ENCODE assay signal across 1 cellular context in genomic region chr18:68426731-68427315, GRCh38.
TF ChIP-seq lines count a peak whose summit lies in the region.

No MANE protein-coding gene starts in this region.

TF ChIP-seq in HepG2, 621 proteins besides CTCF, POLR2A, EP300 and RAD21:
- no peak for TF ChIP-seq ATF7-NPFF (CRISPR knock-in tag; IDR thresholded peaks at IDR 0.05; ENCODE audit: low read depth)
- TF ChIP-seq KAT7 (CRISPR knock-in tag; IDR thresholded peaks at IDR 0.05; ENCODE audit: borderline replicate concordance) = no peak
- no peak for TF ChIP-seq TERF1 (CRISPR knock-in tag; IDR thresholded peaks at IDR 0.05)
- TF ChIP-seq GMEB1 (CRISPR knock-in tag; IDR thresholded peaks at IDR 0.05; ENCODE audit: borderline replicate concordance) = no peak
- no peak for TF ChIP-seq FOXK2 (IDR thresholded peaks at IDR 0.05)
- TF ChIP-seq TRIM24 (CRISPR knock-in tag; IDR thresholded peaks at IDR 0.05) = no peak
- no peak for TF ChIP-seq SRSF9 (IDR thresholded peaks at IDR 0.05; ENCODE audit: borderline replicate concordance, insufficient read depth, low read depth, low read length, poor library complexity, severe bottlenecking)
- TF ChIP-seq MTF2 (CRISPR knock-in tag; IDR thresholded peaks at IDR 0.05; ENCODE audit: borderline replicate concordance) = no peak
- no peak for TF ChIP-seq ZNF33A (CRISPR knock-in tag; IDR thresholded peaks at IDR 0.05; ENCODE audit: borderline replicate concordance)
- no peak for TF ChIP-seq TOE1 (CRISPR knock-in tag; IDR thresholded peaks at IDR 0.05)
- TF ChIP-seq ZNF484 (CRISPR knock-in tag; IDR thresholded peaks at IDR 0.05; ENCODE audit: borderline replicate concordance, low read depth) = no peak
- no peak for TF ChIP-seq ZNF879 (CRISPR knock-in tag; IDR thresholded peaks at IDR 0.05)
- no peak for TF ChIP-seq ZNF598 (CRISPR knock-in tag; IDR thresholded peaks at IDR 0.05; ENCODE audit: borderline replicate concordance)
- TF ChIP-seq KLF9 (CRISPR knock-in tag; IDR thresholded peaks at IDR 0.05; ENCODE audit: low read depth) = no peak
- TF ChIP-seq PLSCR1 (CRISPR knock-in tag; IDR thresholded peaks at IDR 0.05; ENCODE audit: borderline replicate concordance) = no peak
- no peak for TF ChIP-seq KDM5A (IDR thresholded peaks at IDR 0.05; ENCODE audit: borderline replicate concordance, low read length)
- no peak for TF ChIP-seq ZNF10 (CRISPR knock-in tag; IDR thresholded peaks at IDR 0.05; ENCODE audit: borderline replicate concordance, low read depth)
